Comparison of ENCODE assay signal across 20 cellular contexts in the genomic region with DNA sequence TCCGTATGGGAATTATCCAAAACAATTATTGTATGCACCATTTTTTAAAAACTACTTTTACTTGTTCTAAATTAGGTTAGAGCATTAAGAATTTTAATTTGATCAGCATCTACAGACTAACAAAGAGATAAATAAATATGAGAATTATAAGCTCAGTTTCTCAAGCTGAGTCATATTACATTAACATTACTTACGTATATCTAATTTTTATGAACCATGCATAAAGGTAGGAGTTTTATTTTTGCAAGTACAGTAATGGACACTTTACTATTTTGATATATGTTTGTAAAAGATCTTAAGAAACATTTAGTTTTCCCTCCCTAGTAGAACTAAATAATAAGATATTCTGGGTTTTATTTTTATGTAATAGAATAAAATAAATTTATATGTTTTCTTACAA.
DNase-seq lines count a peak whose midpoint lies in the region; ATAC-seq and FAIRE-seq lines count a peak whose summit lies in the region.
"Had no signal": no experiment of that assay in that cellular context is flagged by ENCODE, and none has a peak within 500 bp of the region (broad histone marks: within the 10 kb centered on the region; RNA-seq: fewer than 3 reads in every experiment).

No MANE protein-coding gene starts in this region.

- H3K4me3 ChIP-seq in HAP-1, result no peak overlapping the region
- H3K4me3 ChIP-seq: A549; BLaER1 treated with 17β-estradiol and CSF1 and Interleukin-3, amounts not matched to agents 10 nM and 100 nM had no signal

- ATAC-seq in HG03457 (IDR thresholded peaks at IDR 0.05; ENCODE audit: unreplicated experiment), result no peak
- ATAC-seq: A549; CD8-positive, alpha-beta T cell had no signal

- DNase-seq in frontal cortex (ENCODE audit: low spot score in 2 of 2) (no peak), HAP-1 (ENCODE audit: low spot score in 2 of 2) (no peak), NCI-H2171 (lab: John Stamatoyannopoulos, UW) (no peak)
- DNase-seq: 8988T; AML-193; Caco-2; Calu3; CD4-positive, alpha-beta T cell; CD8-positive, alpha-beta T cell; DMS79 treated with DMSO at 0.1 percent for 48 hours; GF-D8 had no signal

- no peaks in the 10 kb centered on the region for H3K36me3 ChIP-seq in HAP-1 (replicated peaks)
- H3K36me3 ChIP-seq: BLaER1 treated with 17β-estradiol and CSF1 and Interleukin-3, amounts not matched to agents 10 nM and 100 nM had no signal

- peak; percentile 11 for FAIRE-seq in A204.1 (lab: Jason Lieb, UNC)
- FAIRE-seq in colon (lab: Jason Lieb, UNC), result peak; percentile 72
- peak; percentile 34 for FAIRE-seq in frontal cortex (lab: Jason Lieb, UNC)
- FAIRE-seq: A549, D721Med, G401.6, GM12891, GM19239 had no signal

- no peaks in the 10 kb centered on the region for H3K9me3 ChIP-seq in HAP-1
- H3K9me3 ChIP-seq: A549, Caco-2 had no signal

- no peaks in the 10 kb centered on the region for H3K4me1 ChIP-seq in HAP-1
- H3K4me1 ChIP-seq: A549; BLaER1 treated with 17β-estradiol and CSF1 and Interleukin-3, amounts not matched to agents 10 nM and 100 nM; Caco-2 had no signal

- in situ Hi-C loops in HAP-1 (cut with MboI; ENCODE audit: low sequenced_read_pairs), result no loop called here

- H3K27me3 ChIP-seq in HAP-1 (ENCODE audit: low read depth), result no peaks in the 10 kb centered on the region
- H3K27me3 ChIP-seq: BLaER1 treated with 17β-estradiol and CSF1 and Interleukin-3, amounts not matched to agents 10 nM and 100 nM had no signal
